In the genomic region with DNA sequence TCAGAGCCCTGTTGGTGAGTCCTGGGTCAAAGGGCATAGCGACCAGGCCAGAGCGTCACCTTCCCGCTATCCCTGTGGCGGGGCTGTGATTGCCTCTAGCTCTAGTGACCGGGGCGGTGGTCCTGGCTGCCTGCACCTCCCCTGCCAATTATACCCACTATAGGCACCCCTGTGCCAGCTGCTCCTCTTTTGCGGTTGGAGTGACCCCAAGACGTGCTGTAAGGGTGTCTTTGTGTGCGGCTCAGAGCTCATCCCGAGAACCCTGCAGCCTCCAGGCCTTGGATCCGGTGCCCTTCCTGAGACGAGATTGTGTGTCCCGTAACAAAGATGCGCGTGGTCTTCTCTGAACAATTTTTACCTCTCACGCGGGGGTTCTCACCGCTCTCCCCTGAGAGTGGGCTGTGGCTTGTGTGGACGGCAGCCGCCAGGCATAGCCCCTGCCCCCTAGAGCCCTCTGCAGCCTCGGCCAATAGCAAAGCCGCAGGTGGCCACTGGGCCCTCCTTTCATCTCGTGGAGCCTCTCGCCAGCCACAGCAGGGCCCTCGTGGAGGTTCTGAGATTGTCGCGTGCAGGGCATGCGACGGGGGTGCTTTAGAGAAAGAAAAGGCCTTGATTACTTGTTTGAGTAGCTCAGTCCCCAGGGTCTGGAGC, we compare ENCODE assay signal across 19 cellular contexts. TPM values are rescaled to one million over a fixed set of nuclear protein-coding genes. Genes with fewer than 3 reads are reported as not detected.
DNase-seq lines count a peak whose midpoint lies in the region; ATAC-seq, FAIRE-seq and TF ChIP-seq lines count a peak whose summit lies in the region.
"Had no signal": no experiment of that assay in that cellular context is flagged by ENCODE, and none has a peak within 500 bp of the region (broad histone marks: within the 10 kb centered on the region; RNA-seq: fewer than 3 reads in every experiment).

No MANE protein-coding gene starts in this region.

- H3K56ac ChIP-seq in H1 (replicated peaks; ENCODE audit: insufficient read length, low read depth, low read length), result no peak overlapping the region

- H3K4me3 ChIP-seq in HEK293 (ENCODE audit: low read depth, low read length) (no peak overlapping the region), H1 (ENCODE audit: extremely low read depth in 1 of 4, insufficient read depth in 2 of 4, low read depth in 3 of 4, low read length in 4 of 4) (no peak overlapping the region), right lobe of liver (no peak overlapping the region), psoas muscle (no peak overlapping the region)

- no peak overlapping the region for H3K4ac ChIP-seq in H1 (replicated peaks; ENCODE audit: insufficient read length, low read depth, low read length)

- H4K91ac ChIP-seq in H1 (replicated peaks; ENCODE audit: insufficient read length, low read length), result peak overlapping the region; percentile 40

- H3K14ac ChIP-seq in H1 (ENCODE audit: insufficient read length), result no peak overlapping the region

- no peak overlapping the region for H2BK120ac ChIP-seq in H1 (replicated peaks; ENCODE audit: low read depth, low read length)

- TF ChIP-seq CTCF in HEK293 (tag by site-specific recombination; IDR thresholded peaks at IDR 0.05) (no peak), H1 (IDR thresholded peaks at IDR 0.05; ENCODE audit: control extremely low read depth in 1 of 3, insufficient read depth in 1 of 3, low read depth in 1 of 3, low read length in 3 of 3) (no peak), right lobe of liver (IDR thresholded peaks at IDR 0.05) (no peak), psoas muscle (IDR thresholded peaks at IDR 0.05) (no peak)

- H3K27me3 ChIP-seq in H1 (replicated peaks in 1 of 4; ENCODE audit: control insufficient read depth in 3 of 4, extremely low read depth in 1 of 4, insufficient read depth in 3 of 4, low read length in 3 of 4) (no peaks in the 10 kb centered on the region), right lobe of liver (no peaks in the 10 kb centered on the region), psoas muscle (ENCODE audit: insufficient read depth in 3 of 3, low read length in 2 of 3) (peaks cover 0 to 9% (median 2%) of the 10 kb centered on the region in 3 donors)
- H3K27me3 ChIP-seq: BE2C had no signal

- H2AK5ac ChIP-seq in H1 (ENCODE audit: low read depth, low read length), result no peak overlapping the region

- no peak overlapping the region for H2BK15ac ChIP-seq in H1 (ENCODE audit: low read length)

- no peak overlapping the region for H2BK20ac ChIP-seq in H1 (ENCODE audit: low read length)

- no peak overlapping the region for H3K23ac ChIP-seq in H1 (ENCODE audit: insufficient read length)

- ATAC-seq in right lobe of liver, result no peak
- no peak for ATAC-seq in psoas muscle
- no peak for ATAC-seq in HG03095 (IDR thresholded peaks at IDR 0.05; ENCODE audit: unreplicated experiment)
- ATAC-seq: CD8-positive, alpha-beta T cell; PC-3 had no signal

- H3K18ac ChIP-seq in H1 (ENCODE audit: extremely low read depth, low read length), result no peak overlapping the region

- no peak overlapping the region for H2BK5ac ChIP-seq in H1 (ENCODE audit: low read depth, low read length)

- H3K4me1 ChIP-seq in HEK293 (ENCODE audit: control insufficient read depth, insufficient read depth, low read length), result no peaks in the 10 kb centered on the region
- peaks cover 0 to 12% (median 5%) of the 10 kb centered on the region in 4 experiments; a peak in 4 of 7 replicates for H3K4me1 ChIP-seq in H1 (replicated peaks in 1 of 4; ENCODE audit: control insufficient read depth in 3 of 4, insufficient read depth in 4 of 4, low read length in 3 of 4)
- H3K4me1 ChIP-seq in right lobe of liver, result no peaks in the 10 kb centered on the region
- H3K4me1 ChIP-seq in psoas muscle, result no peaks in the 10 kb centered on the region
- H3K4me1 ChIP-seq: BE2C had no signal

- H4K5ac ChIP-seq in H1 (ENCODE audit: insufficient read length, low read depth, low read length), result no peak overlapping the region

- H4K8ac ChIP-seq in H1 (ENCODE audit: extremely low read depth, insufficient read depth, low read length), result no peak overlapping the region

- TF ChIP-seq RAD21 in H1 (IDR thresholded peaks at IDR 0.05 in 1 of 2, conservative IDR thresholded peaks at IDR 0.05 in 1 of 2; ENCODE audit: low read depth in 2 of 2, low read length in 2 of 2), result no peak

- CTCF ChIA-PET in HEK293 (lab: Yijun Ruan, JAX) (interaction anchor here (0.7 to 4.6 kb wide), 5 partner anchors 10 to 493 kb away, joined by 3 to 51 read pairs (median 5); a partner anchor contains a TSS), H1 (lab: Charles Lee; ENCODE audit: partially characterized antibody) (interaction anchor here (1.1 to 3.6 kb wide), 10 partner anchors 10 to 149 kb away, joined by 3 to 38 read pairs (median 8); a partner anchor contains a TSS)

- H3K27ac ChIP-seq in HEK293 (ENCODE audit: extremely low read depth, low read depth, low read length) (no peak overlapping the region), H1 (ENCODE audit: low read depth, low read length) (no peak overlapping the region), right lobe of liver (no peak overlapping the region), psoas muscle (no peak overlapping the region)
- H3K27ac ChIP-seq: RWPE1 had no signal

- H4K20me1 ChIP-seq in H1 (replicated peaks in 1 of 2; ENCODE audit: control insufficient read depth in 1 of 2, insufficient read depth in 2 of 2, low read length in 2 of 2), result peaks cover 0 to 3% of the 10 kb centered on the region in 2 experiments

- H3K9me3 ChIP-seq in HEK293 (ENCODE audit: control insufficient read depth, insufficient read depth, low read depth, low read length), result no peaks in the 10 kb centered on the region
- no peaks in the 10 kb centered on the region for H3K9me3 ChIP-seq in H1 (ENCODE audit: insufficient read depth in 2 of 2, low read depth in 1 of 2, low read length in 1 of 2)
- H3K9me3 ChIP-seq in right lobe of liver, result no peaks in the 10 kb centered on the region
- H3K9me3 ChIP-seq in psoas muscle, result no peaks in the 10 kb centered on the region
- H3K9me3 ChIP-seq: BE2C had no signal

- H2BK12ac ChIP-seq in H1 (ENCODE audit: low read depth, low read length), result no peak overlapping the region

- H3K79me2 ChIP-seq in H1 (ENCODE audit: control insufficient read depth in 1 of 2, insufficient read depth in 2 of 2, low read length in 2 of 2), result no peaks in the 10 kb centered on the region

- H3K9ac ChIP-seq in H1 (replicated peaks in 1 of 4; ENCODE audit: extremely low read depth in 1 of 4, low read depth in 3 of 4, low read length in 3 of 4), result no peak overlapping the region

- POLR2A ChIA-PET in HEK293 (lab: Yijun Ruan, JAX), result no interaction called here
- POLR2A ChIA-PET in H1 (lab: Charles Lee; ENCODE audit: partially characterized antibody), result interaction anchor here (0.8 kb wide), 1 partner anchor 9 kb away, joined by 3 read pairs; no protein-coding TSS in a partner anchor

- no peak for TF ChIP-seq EP300 in H1 (IDR thresholded peaks at IDR 0.05; ENCODE audit: borderline replicate concordance in 1 of 2, low read depth in 2 of 2, low read length in 2 of 2)

- no peak for TF ChIP-seq POLR2A in H1 (IDR thresholded peaks at IDR 0.05; ENCODE audit: control extremely low read depth in 1 of 2, low read depth in 2 of 2, low read length in 2 of 2)
- TF ChIP-seq POLR2A in right lobe of liver (IDR thresholded peaks at IDR 0.05), result no peak

- H3K23me2 ChIP-seq in H1 (ENCODE audit: low read depth, low read length), result no peaks in the 10 kb centered on the region

- 87% methylated on average over 29 of the region's 29 CpGs; no CpG with 5 or more reads in 1 of the 2 experiments for WGBS in H1 (ENCODE audit: extremely low coverage in 1 of 2, insufficient coverage in 1 of 2, insufficient read length in 1 of 2, insufficient replicate concordance in 2 of 2, low coverage in 1 of 2, low lambda C conversion rate in 2 of 2, missing lambda C conversion rate in 1 of 2), 2 experiments
- WGBS in right lobe of liver (ENCODE audit: insufficient coverage, low coverage, low lambda C conversion rate, missing lambda C conversion rate), result 74% methylated on average over 6 of the region's 29 CpGs
- 86 to 89% (median 87%) methylated on average over 29 of the region's 29 CpGs for WGBS in psoas muscle, 3 donors

- no peaks in the 10 kb centered on the region for H3K79me1 ChIP-seq in H1 (ENCODE audit: low read depth, low read length)

- no peak for FAIRE-seq in H1 (lab: Jason Lieb, UNC)
- FAIRE-seq: D721Med had no signal

- H3K4me2 ChIP-seq in H1 (ENCODE audit: insufficient read depth in 1 of 2, low read depth in 2 of 2, low read length in 2 of 2), result no peak overlapping the region

- no peak overlapping the region for H2AFZ ChIP-seq in H1 (ENCODE audit: low read length)

- no peak for DNase-seq in H1 (ENCODE audit: low read depth in 1 of 2, low spot score in 2 of 2)
- peak in 2 of 3 donors; percentile 9 to 43 for DNase-seq in right lobe of liver
- DNase-seq in psoas muscle, result peak; percentile 9 to 32
- DNase-seq in LoVo (ENCODE audit: low spot score), result no peak
- no peak for DNase-seq in activated CD4-positive, alpha-beta T cell treated with anti-CD3 and anti-CD28 coated beads, Interleukin-2, amount 50 U/mL, for 48 hours
- DNase-seq: BE2C, DMS79, HCEC 1CT, KG1, NCI-H1092, NCI-H146, NCI-H510A treated with DMSO at 0.1 percent for 48 hours, NCI-H82, PC-3 had no signal

- intact Hi-C loops in right lobe of liver (cut with DNase I), result no loop called here
- intact Hi-C loops in psoas muscle (cut with DNase I), result no loop called here

- H3K36me3 ChIP-seq in HEK293 (ENCODE audit: control insufficient read depth in 2 of 2, insufficient read depth in 1 of 2, low read length in 2 of 2) (peaks cover 0 to 16% of the 10 kb centered on the region in 2 experiments; a peak in 1 of 3 replicates), H1 (ENCODE audit: control insufficient read depth in 2 of 4, insufficient read depth in 4 of 4, low read length in 3 of 4) (no peaks in the 10 kb centered on the region), right lobe of liver (no peaks in the 10 kb centered on the region), psoas muscle (ENCODE audit: insufficient read depth in 1 of 2, low read depth in 1 of 2) (no peaks in the 10 kb centered on the region)
- H3K36me3 ChIP-seq: BE2C had no signal

TF ChIP-seq in H1, 55 proteins besides CTCF, POLR2A, EP300 and RAD21 (continues in another document):
- TF ChIP-seq SAP30 (IDR thresholded peaks at IDR 0.05; ENCODE audit: insufficient read depth, insufficient replicate concordance, low read length), result no peak
- no peak for TF ChIP-seq KDM5A (IDR thresholded peaks at IDR 0.05; ENCODE audit: low read length)

RNA-seq across cellular contexts. Expression of a gene that starts 10.5 kb away (rescaled TPM):
- 6.3 and 7.9 TPM in 2 replicates for total RNA-seq in H1 (2021; fragmentation: NEBNext Ultra II Directional; extraction: Animal tissue kit (Norgen Biotek cat#: 25700))
- 5.5 and 7.8 TPM in 2 replicates for polyA plus RNA-seq in H1 (2011; rRNA removed)
- 6.4 TPM for polyA plus RNA-seq in H1 (2011; cell fraction: cytosol; rRNA removed)
- 32.5 TPM for polyA plus RNA-seq in H1 (2011; cell fraction: nucleus; rRNA removed)
- 3.0 to 8.7 TPM (median 8.2 TPM) in 4 replicates for polyA plus RNA-seq in H1 (2012, experiment 1 of 2)
- polyA plus RNA-seq in H1 (2012, experiment 2 of 2), result 3.8 TPM
- 6.7 TPM for polyA plus RNA-seq in H1 (2013, experiment 1 of 2)
- polyA plus RNA-seq in H1 (2013, experiment 2 of 2), result 5.7 TPM
- polyA minus RNA-seq in H1 (2011; rRNA and poly(A)+ RNA removed), result 1.2 and 1.3 TPM in 2 replicates
- 3.6 TPM for polyA minus RNA-seq in H1 (2011; cell fraction: cytosol; rRNA and poly(A)+ RNA removed)
- 4.4 TPM for polyA minus RNA-seq in H1 (2011; cell fraction: nucleus; rRNA and poly(A)+ RNA removed)
- total RNA-seq in right lobe of liver, result 1 to 10 TPM in 4 of 6 experiments, under 1 TPM in 2; 0.93 to 2.9 (median 2.2) TPM
- total RNA-seq in psoas muscle, result under 1 TPM in 3 of 4 donors, not detected in 1; 0.59 to 0.96 (median 0.83) TPM
- polyA plus RNA-seq in psoas muscle, result under 1 TPM; 0.08 to 0.68 (median 0.35) TPM

Comparison
In these comparisons a context has a peak if more than half of its experiments do, and no peak if none do; other contexts are left out.
1. DNase-seq: peak in right lobe of liver (2 of 3) and psoas muscle (2 of 2); none in H1 (0 of 2), LoVo (single experiment) and activated CD4-positive, alpha-beta T cell treated with anti-CD3 and anti-CD28 coated beads, Interleukin-2, amount 50 U/mL, for 48 hours (0 of 2).